ENCODE assay signal across 1 cellular context in the genomic region with DNA sequence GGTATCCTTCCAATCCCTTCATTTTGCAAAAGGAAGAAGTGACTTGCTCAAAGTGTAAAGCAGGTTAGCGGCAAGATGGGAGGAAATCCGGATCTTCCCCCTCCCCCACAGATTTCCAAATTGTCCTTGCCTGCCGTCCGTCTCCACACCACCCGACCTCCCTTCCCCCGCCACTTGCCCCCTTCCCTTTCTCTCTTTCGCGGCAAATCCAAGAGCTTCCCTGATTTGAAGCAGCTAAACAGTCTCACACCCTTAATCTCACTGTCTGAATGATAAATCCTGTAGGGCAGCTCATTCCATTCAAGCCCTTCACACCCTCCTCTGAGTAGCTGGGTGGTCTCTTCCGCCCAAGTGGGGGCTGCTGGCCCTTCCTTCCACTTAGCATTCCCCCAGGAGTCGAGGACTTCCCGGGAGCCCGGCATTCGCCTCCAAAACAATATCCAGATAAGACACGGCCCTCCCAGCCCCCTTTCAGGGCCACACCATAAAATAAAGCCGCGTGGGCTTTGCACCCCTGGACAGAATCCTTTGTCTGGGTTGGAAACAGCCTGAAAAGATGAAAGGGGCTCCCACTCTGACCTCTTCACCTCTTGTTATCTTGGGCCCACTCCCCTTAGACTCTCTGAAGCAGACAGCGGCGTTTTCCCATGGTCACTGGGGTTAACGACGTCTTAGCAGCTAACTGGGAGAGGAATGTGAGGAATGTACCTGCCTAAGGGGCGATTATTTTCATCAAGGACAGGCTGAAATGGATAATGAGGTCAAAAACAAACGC.
TF ChIP-seq lines count a peak whose summit lies in the region.

No MANE protein-coding gene starts in this region.

TF ChIP-seq in HepG2, 621 proteins besides CTCF, POLR2A, EP300 and RAD21 (continued from another document and continues in another):
- TF ChIP-seq ZSCAN20 (CRISPR knock-in tag; IDR thresholded peaks at IDR 0.05; ENCODE audit: borderline replicate concordance) (no peak), DR1 (CRISPR knock-in tag; IDR thresholded peaks at IDR 0.05) (no peak), SOX6 (IDR thresholded peaks at IDR 0.05) (no peak), SOX6 (CRISPR knock-in tag; IDR thresholded peaks at IDR 0.05) (peak; percentile 87), ZNF33B (CRISPR knock-in tag; IDR thresholded peaks at IDR 0.05) (no peak), EHMT2 (IDR thresholded peaks at IDR 0.05; ENCODE audit: borderline replicate concordance, low read depth, low read length) (no peak), RARA (CRISPR knock-in tag; IDR thresholded peaks at IDR 0.05) (peak; percentile 90), MED1 (CRISPR knock-in tag; IDR thresholded peaks at IDR 0.05) (peak; percentile 84), PTBP1 (IDR thresholded peaks at IDR 0.05; ENCODE audit: low read depth, low read length, poor library complexity, severe bottlenecking) (no peak), ZNF292 (CRISPR knock-in tag; IDR thresholded peaks at IDR 0.05; ENCODE audit: borderline replicate concordance, low read depth) (no peak), RORA (CRISPR knock-in tag; IDR thresholded peaks at IDR 0.05) (no peak), ZNF136 (CRISPR knock-in tag; IDR thresholded peaks at IDR 0.05; ENCODE audit: low read depth) (no peak), ZNF180 (CRISPR knock-in tag; IDR thresholded peaks at IDR 0.05; ENCODE audit: borderline replicate concordance, low read depth) (no peak), KDM4B (CRISPR knock-in tag; IDR thresholded peaks at IDR 0.05) (no peak), FOXM1 (CRISPR knock-in tag; IDR thresholded peaks at IDR 0.05) (no peak), CEBPG (CRISPR knock-in tag; IDR thresholded peaks at IDR 0.05) (no peak), ZNF558 (CRISPR knock-in tag; IDR thresholded peaks at IDR 0.05; ENCODE audit: borderline replicate concordance) (no peak), RBM22 (optimal IDR thresholded peaks at IDR 0.05; ENCODE audit: low read length) (no peak), IKZF4 (CRISPR knock-in tag; IDR thresholded peaks at IDR 0.05; ENCODE audit: borderline replicate concordance, low read depth, not compliant biosample characterization) (no peak), ZFAT (CRISPR knock-in tag; conservative IDR thresholded peaks at IDR 0.05) (no peak), NFIC (IDR thresholded peaks at IDR 0.05; ENCODE audit: low read length) (peak; percentile 49), KLF13 (CRISPR knock-in tag; IDR thresholded peaks at IDR 0.05) (no peak), RFXANK (CRISPR knock-in tag; IDR thresholded peaks at IDR 0.05) (no peak), ZNF547 (CRISPR knock-in tag; IDR thresholded peaks at IDR 0.05) (no peak), REXO4 (CRISPR knock-in tag; IDR thresholded peaks at IDR 0.05; ENCODE audit: borderline replicate concordance) (no peak), ZNF572 (CRISPR knock-in tag; IDR thresholded peaks at IDR 0.05) (no peak), REPIN1 (CRISPR knock-in tag; IDR thresholded peaks at IDR 0.05; ENCODE audit: borderline replicate concordance, low read depth) (no peak), ZNF33A (CRISPR knock-in tag; IDR thresholded peaks at IDR 0.05; ENCODE audit: borderline replicate concordance) (no peak), SP4 (CRISPR knock-in tag; IDR thresholded peaks at IDR 0.05) (no peak), ZIK1 (CRISPR knock-in tag; IDR thresholded peaks at IDR 0.05; ENCODE audit: borderline replicate concordance, low read depth) (no peak), AGO1 (IDR thresholded peaks at IDR 0.05; ENCODE audit: low read depth, low read length, poor library complexity, severe bottlenecking) (no peak), SALL2 (CRISPR knock-in tag; IDR thresholded peaks at IDR 0.05) (no peak), ONECUT2 (CRISPR knock-in tag; IDR thresholded peaks at IDR 0.05) (no peak), BHLHE40 (IDR thresholded peaks at IDR 0.05; ENCODE audit: low read length) (no peak), FOXO1 (CRISPR knock-in tag; IDR thresholded peaks at IDR 0.05) (no peak), ZNF7 (CRISPR knock-in tag; IDR thresholded peaks at IDR 0.05) (no peak), ZNF781 (CRISPR knock-in tag; IDR thresholded peaks at IDR 0.05; ENCODE audit: borderline replicate concordance, not compliant biosample characterization) (no peak), ZSCAN22 (CRISPR knock-in tag; IDR thresholded peaks at IDR 0.05) (no peak), ZEB1 (IDR thresholded peaks at IDR 0.05; ENCODE audit: insufficient replicate concordance, low read depth) (peak; percentile 67), CBX2 (IDR thresholded peaks at IDR 0.05; ENCODE audit: low read depth, low read length) (no peak), CBX2 (CRISPR knock-in tag; IDR thresholded peaks at IDR 0.05; ENCODE audit: low read depth) (no peak), SP2 (CRISPR knock-in tag; IDR thresholded peaks at IDR 0.05) (no peak), ZNF570 (CRISPR knock-in tag; IDR thresholded peaks at IDR 0.05; ENCODE audit: borderline replicate concordance) (no peak), TP53 (CRISPR knock-in tag; conservative IDR thresholded peaks at IDR 0.05) (0 out of 2 replicates have a peak, but pooled peaks have one; percentile 23), ZNF496 (CRISPR knock-in tag; IDR thresholded peaks at IDR 0.05; ENCODE audit: insufficient replicate concordance) (no peak), ZNF773 (CRISPR knock-in tag; IDR thresholded peaks at IDR 0.05; ENCODE audit: borderline replicate concordance) (no peak), FLYWCH1 (CRISPR knock-in tag; IDR thresholded peaks at IDR 0.05) (no peak), PHF8 (CRISPR knock-in tag; IDR thresholded peaks at IDR 0.05) (no peak), TBP (CRISPR knock-in tag; IDR thresholded peaks at IDR 0.05) (no peak), ZFP36L2 (CRISPR knock-in tag; IDR thresholded peaks at IDR 0.05) (no peak), ZSCAN12 (CRISPR knock-in tag; IDR thresholded peaks at IDR 0.05) (no peak), PHF5A (CRISPR knock-in tag; IDR thresholded peaks at IDR 0.05; ENCODE audit: low read depth, unreplicated experiment) (no peak)
- TF ChIP-seq, protein P1, sequence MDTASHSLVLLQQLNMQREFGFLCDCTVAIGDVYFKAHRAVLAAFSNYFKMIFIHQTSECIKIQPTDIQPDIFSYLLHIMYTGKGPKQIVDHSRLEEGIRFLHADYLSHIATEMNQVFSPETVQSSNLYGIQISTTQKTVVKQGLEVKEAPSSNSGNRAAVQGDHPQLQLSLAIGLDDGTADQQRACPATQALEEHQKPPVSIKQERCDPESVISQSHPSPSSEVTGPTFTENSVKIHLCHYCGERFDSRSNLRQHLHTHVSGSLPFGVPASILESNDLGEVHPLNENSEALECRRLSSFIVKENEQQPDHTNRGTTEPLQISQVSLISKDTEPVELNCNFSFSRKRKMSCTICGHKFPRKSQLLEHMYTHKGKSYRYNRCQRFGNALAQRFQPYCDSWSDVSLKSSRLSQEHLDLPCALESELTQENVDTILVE (CRISPR knock-in tag; IDR thresholded peaks at IDR 0.05) = no peak
- TF ChIP-seq, protein P2, sequence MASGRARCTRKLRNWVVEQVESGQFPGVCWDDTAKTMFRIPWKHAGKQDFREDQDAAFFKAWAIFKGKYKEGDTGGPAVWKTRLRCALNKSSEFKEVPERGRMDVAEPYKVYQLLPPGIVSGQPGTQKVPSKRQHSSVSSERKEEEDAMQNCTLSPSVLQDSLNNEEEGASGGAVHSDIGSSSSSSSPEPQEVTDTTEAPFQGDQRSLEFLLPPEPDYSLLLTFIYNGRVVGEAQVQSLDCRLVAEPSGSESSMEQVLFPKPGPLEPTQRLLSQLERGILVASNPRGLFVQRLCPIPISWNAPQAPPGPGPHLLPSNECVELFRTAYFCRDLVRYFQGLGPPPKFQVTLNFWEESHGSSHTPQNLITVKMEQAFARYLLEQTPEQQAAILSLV (CRISPR knock-in tag; IDR thresholded peaks at IDR 0.05; ENCODE audit: borderline replicate concordance) = no peak
- TF ChIP-seq, protein P3, sequence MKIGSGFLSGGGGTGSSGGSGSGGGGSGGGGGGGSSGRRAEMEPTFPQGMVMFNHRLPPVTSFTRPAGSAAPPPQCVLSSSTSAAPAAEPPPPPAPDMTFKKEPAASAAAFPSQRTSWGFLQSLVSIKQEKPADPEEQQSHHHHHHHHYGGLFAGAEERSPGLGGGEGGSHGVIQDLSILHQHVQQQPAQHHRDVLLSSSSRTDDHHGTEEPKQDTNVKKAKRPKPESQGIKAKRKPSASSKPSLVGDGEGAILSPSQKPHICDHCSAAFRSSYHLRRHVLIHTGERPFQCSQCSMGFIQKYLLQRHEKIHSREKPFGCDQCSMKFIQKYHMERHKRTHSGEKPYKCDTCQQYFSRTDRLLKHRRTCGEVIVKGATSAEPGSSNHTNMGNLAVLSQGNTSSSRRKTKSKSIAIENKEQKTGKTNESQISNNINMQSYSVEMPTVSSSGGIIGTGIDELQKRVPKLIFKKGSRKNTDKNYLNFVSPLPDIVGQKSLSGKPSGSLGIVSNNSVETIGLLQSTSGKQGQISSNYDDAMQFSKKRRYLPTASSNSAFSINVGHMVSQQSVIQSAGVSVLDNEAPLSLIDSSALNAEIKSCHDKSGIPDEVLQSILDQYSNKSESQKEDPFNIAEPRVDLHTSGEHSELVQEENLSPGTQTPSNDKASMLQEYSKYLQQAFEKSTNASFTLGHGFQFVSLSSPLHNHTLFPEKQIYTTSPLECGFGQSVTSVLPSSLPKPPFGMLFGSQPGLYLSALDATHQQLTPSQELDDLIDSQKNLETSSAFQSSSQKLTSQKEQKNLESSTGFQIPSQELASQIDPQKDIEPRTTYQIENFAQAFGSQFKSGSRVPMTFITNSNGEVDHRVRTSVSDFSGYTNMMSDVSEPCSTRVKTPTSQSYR (CRISPR knock-in tag; IDR thresholded peaks at IDR 0.05; ENCODE audit: borderline replicate concordance) = peak; percentile 29; the same call in 1 of the 2 replicates
- TF ChIP-seq, protein P4, sequence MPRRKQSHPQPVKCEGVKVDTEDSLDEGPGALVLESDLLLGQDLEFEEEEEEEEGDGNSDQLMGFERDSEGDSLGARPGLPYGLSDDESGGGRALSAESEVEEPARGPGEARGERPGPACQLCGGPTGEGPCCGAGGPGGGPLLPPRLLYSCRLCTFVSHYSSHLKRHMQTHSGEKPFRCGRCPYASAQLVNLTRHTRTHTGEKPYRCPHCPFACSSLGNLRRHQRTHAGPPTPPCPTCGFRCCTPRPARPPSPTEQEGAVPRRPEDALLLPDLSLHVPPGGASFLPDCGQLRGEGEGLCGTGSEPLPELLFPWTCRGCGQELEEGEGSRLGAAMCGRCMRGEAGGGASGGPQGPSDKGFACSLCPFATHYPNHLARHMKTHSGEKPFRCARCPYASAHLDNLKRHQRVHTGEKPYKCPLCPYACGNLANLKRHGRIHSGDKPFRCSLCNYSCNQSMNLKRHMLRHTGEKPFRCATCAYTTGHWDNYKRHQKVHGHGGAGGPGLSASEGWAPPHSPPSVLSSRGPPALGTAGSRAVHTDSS (CRISPR knock-in tag; conservative IDR thresholded peaks at IDR 0.05) = no peak
- TF ChIP-seq, protein P5, sequence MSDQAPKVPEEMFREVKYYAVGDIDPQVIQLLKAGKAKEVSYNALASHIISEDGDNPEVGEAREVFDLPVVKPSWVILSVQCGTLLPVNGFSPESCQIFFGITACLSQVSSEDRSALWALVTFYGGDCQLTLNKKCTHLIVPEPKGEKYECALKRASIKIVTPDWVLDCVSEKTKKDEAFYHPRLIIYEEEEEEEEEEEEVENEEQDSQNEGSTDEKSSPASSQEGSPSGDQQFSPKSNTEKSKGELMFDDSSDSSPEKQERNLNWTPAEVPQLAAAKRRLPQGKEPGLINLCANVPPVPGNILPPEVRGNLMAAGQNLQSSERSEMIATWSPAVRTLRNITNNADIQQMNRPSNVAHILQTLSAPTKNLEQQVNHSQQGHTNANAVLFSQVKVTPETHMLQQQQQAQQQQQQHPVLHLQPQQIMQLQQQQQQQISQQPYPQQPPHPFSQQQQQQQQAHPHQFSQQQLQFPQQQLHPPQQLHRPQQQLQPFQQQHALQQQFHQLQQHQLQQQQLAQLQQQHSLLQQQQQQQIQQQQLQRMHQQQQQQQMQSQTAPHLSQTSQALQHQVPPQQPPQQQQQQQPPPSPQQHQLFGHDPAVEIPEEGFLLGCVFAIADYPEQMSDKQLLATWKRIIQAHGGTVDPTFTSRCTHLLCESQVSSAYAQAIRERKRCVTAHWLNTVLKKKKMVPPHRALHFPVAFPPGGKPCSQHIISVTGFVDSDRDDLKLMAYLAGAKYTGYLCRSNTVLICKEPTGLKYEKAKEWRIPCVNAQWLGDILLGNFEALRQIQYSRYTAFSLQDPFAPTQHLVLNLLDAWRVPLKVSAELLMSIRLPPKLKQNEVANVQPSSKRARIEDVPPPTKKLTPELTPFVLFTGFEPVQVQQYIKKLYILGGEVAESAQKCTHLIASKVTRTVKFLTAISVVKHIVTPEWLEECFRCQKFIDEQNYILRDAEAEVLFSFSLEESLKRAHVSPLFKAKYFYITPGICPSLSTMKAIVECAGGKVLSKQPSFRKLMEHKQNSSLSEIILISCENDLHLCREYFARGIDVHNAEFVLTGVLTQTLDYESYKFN (CRISPR knock-in tag; conservative IDR thresholded peaks at IDR 0.05) = peak; percentile 79
- TF ChIP-seq, protein P6, sequence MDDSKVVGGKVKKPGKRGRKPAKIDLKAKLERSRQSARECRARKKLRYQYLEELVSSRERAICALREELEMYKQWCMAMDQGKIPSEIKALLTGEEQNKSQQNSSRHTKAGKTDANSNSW (CRISPR knock-in tag; IDR thresholded peaks at IDR 0.05; ENCODE audit: borderline replicate concordance) = no peak
- TF ChIP-seq, protein P7, sequence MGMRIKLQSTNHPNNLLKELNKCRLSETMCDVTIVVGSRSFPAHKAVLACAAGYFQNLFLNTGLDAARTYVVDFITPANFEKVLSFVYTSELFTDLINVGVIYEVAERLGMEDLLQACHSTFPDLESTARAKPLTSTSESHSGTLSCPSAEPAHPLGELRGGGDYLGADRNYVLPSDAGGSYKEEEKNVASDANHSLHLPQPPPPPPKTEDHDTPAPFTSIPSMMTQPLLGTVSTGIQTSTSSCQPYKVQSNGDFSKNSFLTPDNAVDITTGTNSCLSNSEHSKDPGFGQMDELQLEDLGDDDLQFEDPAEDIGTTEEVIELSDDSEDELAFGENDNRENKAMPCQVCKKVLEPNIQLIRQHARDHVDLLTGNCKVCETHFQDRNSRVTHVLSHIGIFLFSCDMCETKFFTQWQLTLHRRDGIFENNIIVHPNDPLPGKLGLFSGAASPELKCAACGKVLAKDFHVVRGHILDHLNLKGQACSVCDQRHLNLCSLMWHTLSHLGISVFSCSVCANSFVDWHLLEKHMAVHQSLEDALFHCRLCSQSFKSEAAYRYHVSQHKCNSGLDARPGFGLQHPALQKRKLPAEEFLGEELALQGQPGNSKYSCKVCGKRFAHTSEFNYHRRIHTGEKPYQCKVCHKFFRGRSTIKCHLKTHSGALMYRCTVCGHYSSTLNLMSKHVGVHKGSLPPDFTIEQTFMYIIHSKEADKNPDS (CRISPR knock-in tag; IDR thresholded peaks at IDR 0.05) = no peak
- TF ChIP-seq, protein P8, sequence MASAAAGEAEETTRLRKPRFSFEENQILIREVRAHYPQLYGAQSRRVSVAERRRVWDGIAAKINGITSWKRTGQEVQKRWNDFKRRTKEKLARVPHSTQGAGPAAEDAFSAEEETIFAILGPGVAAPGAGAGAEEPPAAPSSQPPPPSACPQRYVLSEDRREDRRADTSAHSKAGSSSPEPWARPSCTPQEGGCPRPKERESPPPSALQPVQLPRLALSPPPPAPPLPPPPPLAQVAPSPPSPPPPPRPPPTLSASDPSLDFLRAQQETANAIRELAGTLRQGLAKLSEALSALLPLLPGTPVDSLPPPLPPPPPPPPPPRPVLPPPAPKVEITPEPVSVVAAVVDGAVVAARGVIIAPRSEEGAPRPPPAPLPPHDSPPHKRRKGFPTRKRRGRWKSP (CRISPR knock-in tag; IDR thresholded peaks at IDR 0.05) = peak; percentile 53; the same call in 1 of the 2 replicates
